In the genomic region with DNA sequence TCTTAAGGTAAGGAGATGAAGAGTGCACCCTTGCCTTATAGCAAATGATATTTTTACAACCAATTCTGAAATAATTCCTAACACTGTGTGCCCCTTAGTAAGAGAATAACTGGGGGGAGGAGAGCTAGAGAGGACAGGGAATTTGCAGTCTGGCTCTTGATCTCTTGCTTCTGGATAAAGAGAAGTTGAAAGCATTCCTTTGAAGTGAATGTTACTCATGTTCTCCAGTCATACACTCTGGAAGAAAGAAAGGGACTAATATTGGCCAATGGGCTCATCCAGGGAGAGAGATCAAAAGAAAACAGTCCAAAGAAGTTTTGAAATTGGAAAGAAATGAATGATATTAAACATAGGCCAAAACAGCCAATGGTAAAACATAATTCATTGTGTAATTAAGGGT, we compare ENCODE assay signal across 2 cellular contexts.
TF ChIP-seq lines count a peak whose summit lies in the region.

No MANE protein-coding gene starts in this region.

TF ChIP-seq in IMR-90, 13 proteins besides CTCF, POLR2A, EP300 and RAD21:
- TF ChIP-seq CEBPB (IDR thresholded peaks at IDR 0.05; ENCODE audit: low read depth, low read length), result peak; percentile 41; the same call in 1 of the 2 replicates
- TF ChIP-seq RFX5 (IDR thresholded peaks at IDR 0.05; ENCODE audit: low read depth, low read length), result no peak
- TF ChIP-seq BHLHE40 (IDR thresholded peaks at IDR 0.05; ENCODE audit: low read depth, low read length), result no peak
- TF ChIP-seq MXI1 (IDR thresholded peaks at IDR 0.05; ENCODE audit: borderline replicate concordance, low read depth, low read length), result no peak

TF ChIP-seq in GM12878, 131 proteins besides CTCF, POLR2A, EP300 and RAD21:
- no peak for TF ChIP-seq MYB (IDR thresholded peaks at IDR 0.05; ENCODE audit: borderline replicate concordance, low read depth, low read length)
- TF ChIP-seq SMC3 (IDR thresholded peaks at IDR 0.05; ENCODE audit: borderline replicate concordance, low read length), result no peak
- no peak for TF ChIP-seq BACH1 (IDR thresholded peaks at IDR 0.05; ENCODE audit: borderline replicate concordance)
- TF ChIP-seq SRF (IDR thresholded peaks at IDR 0.05; ENCODE audit: low read depth in 2 of 2, low read length in 2 of 2), result no peak
- no peak for TF ChIP-seq TCF3 (IDR thresholded peaks at IDR 0.05; ENCODE audit: borderline replicate concordance, insufficient read depth, low read depth, low read length)
- TF ChIP-seq STAT1 (conservative IDR thresholded peaks at IDR 0.05), result no peak
- TF ChIP-seq ZBTB40 (IDR thresholded peaks at IDR 0.05; ENCODE audit: borderline replicate concordance), result no peak
- no peak for TF ChIP-seq STAT3 (IDR thresholded peaks at IDR 0.05; ENCODE audit: low read depth, low read length)
- TF ChIP-seq NFIC (IDR thresholded peaks at IDR 0.05; ENCODE audit: low read depth, low read length), result no peak
- TF ChIP-seq NRF1 (conservative IDR thresholded peaks at IDR 0.05; ENCODE audit: low read depth, low read length), result no peak
- TF ChIP-seq, protein P1, sequence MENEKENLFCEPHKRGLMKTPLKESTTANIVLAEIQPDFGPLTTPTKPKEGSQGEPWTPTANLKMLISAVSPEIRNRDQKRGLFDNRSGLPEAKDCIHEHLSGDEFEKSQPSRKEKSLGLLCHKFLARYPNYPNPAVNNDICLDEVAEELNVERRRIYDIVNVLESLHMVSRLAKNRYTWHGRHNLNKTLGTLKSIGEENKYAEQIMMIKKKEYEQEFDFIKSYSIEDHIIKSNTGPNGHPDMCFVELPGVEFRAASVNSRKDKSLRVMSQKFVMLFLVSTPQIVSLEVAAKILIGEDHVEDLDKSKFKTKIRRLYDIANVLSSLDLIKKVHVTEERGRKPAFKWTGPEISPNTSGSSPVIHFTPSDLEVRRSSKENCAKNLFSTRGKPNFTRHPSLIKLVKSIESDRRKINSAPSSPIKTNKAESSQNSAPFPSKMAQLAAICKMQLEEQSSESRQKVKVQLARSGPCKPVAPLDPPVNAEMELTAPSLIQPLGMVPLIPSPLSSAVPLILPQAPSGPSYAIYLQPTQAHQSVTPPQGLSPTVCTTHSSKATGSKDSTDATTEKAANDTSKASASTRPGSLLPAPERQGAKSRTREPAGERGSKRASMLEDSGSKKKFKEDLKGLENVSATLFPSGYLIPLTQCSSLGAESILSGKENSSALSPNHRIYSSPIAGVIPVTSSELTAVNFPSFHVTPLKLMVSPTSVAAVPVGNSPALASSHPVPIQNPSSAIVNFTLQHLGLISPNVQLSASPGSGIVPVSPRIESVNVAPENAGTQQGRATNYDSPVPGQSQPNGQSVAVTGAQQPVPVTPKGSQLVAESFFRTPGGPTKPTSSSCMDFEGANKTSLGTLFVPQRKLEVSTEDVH (IDR thresholded peaks at IDR 0.05; ENCODE audit: low read depth, partially characterized antibody), result no peak
- TF ChIP-seq ZNF24 (IDR thresholded peaks at IDR 0.05), result no peak
- TF ChIP-seq PML (IDR thresholded peaks at IDR 0.05; ENCODE audit: low read length), result no peak
- no peak for TF ChIP-seq ZSCAN29 (IDR thresholded peaks at IDR 0.05)
- no peak for TF ChIP-seq BMI1 (IDR thresholded peaks at IDR 0.05; ENCODE audit: borderline replicate concordance)
- TF ChIP-seq ZNF384 (IDR thresholded peaks at IDR 0.05; ENCODE audit: borderline replicate concordance, low read depth, low read length), result no peak
